ENCODE assay signal across 8 cellular contexts in the genomic region with DNA sequence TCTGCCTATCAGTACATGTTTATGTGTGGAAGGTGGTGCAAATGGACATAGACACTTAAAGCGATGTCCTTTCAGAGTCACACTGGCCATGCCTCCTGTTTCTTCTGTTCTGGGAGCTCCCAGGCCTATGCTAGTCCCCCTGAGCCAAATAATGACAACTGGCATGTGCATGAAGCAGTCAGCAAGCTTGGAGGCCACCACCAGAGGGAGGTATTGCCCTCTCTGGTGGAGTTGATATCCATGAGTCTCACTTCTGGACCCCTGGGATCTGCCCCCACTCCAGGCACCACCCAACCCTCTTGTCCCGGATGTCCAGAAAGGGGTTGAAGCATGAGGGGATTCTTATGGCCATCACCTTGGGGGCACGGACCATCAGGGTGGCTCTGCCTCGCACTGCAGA.
A peak's percentile ranks its signal among the peaks of the same experiment; 100 is the strongest.
DNase-seq lines count a peak whose midpoint lies in the region; FAIRE-seq and TF ChIP-seq lines count a peak whose summit lies in the region.

No MANE protein-coding gene starts in this region.

- no peaks in the 10 kb centered on the region for H4K20me1 ChIP-seq in Karpas-422 (ENCODE audit: insufficient read depth, low read depth, low read length)

- H3K9me2 ChIP-seq in Karpas-422 (replicated peaks; ENCODE audit: insufficient read depth, low read length): no peaks in the 10 kb centered on the region

- H3K9ac ChIP-seq in Karpas-422 (ENCODE audit: low read length): no peak overlapping the region

- no peaks in the 10 kb centered on the region for H3K4me1 ChIP-seq in Karpas-422 (ENCODE audit: low read length)

- intact Hi-C loops in activated naive CD4-positive, alpha-beta T cell treated with anti-CD3 and anti-CD28 coated beads for 36 hours (cut with micrococcal nuclease): loop anchor here (1.0 kb wide), 1 partner anchor 194 kb away; no protein-coding TSS in a partner anchor

- H3K4me2 ChIP-seq in Karpas-422 (ENCODE audit: low read depth, low read length, poor library complexity, severe bottlenecking): no peak overlapping the region

- H3K27me3 ChIP-seq in Karpas-422 (ENCODE audit: low read length): no peaks in the 10 kb centered on the region

- FAIRE-seq in urothelium cell line (lab: Jason Lieb, UNC): no peak

- no peaks in the 10 kb centered on the region for H3K36me3 Mint-ChIP-seq in activated naive CD4-positive, alpha-beta T cell treated with anti-CD3 and anti-CD28 coated beads for 36 hours (ENCODE audit: low read depth)

- peak; percentile 42 for DNase-seq in ELF-1 (ENCODE audit: low read depth, low spot score)
- peak; percentile 75 for DNase-seq in Karpas-422
- peak; percentile 59 for DNase-seq in activated naive CD4-positive, alpha-beta T cell treated with anti-CD3 and anti-CD28 coated beads for 36 hours
- DNase-seq in iPS-NIHi11 (ENCODE audit: low spot score): peak; percentile 50
- DNase-seq in urothelium cell line (ENCODE audit: low spot score): peak; percentile 15
- no peak for DNase-seq in NCI-H128 (lab: John Stamatoyannopoulos, UW; ENCODE audit: unreplicated experiment)
- DNase-seq in SIG-M5 treated with dmso at 0.1 percent for 504 hours (lab: John Stamatoyannopoulos, UW; ENCODE audit: unreplicated experiment): no peak

- no peaks in the 10 kb centered on the region for H3K4me1 Mint-ChIP-seq in activated naive CD4-positive, alpha-beta T cell treated with anti-CD3 and anti-CD28 coated beads for 36 hours (ENCODE audit: low read depth)

- H3K79me2 ChIP-seq in Karpas-422 (ENCODE audit: low read length): no peaks in the 10 kb centered on the region

- H2AFZ ChIP-seq in Karpas-422 (ENCODE audit: low read length): no peak overlapping the region

- CTCF ChIA-PET in activated naive CD4-positive, alpha-beta T cell treated with anti-CD3 and anti-CD28 coated beads for 36 hours (lab: Charles Lee): interaction anchor here (0.9 to 1.1 kb wide), 2 partner anchors 34 to 193 kb away, joined by 3 read pairs; no protein-coding TSS in a partner anchor

- H3K9me3 Mint-ChIP-seq in activated naive CD4-positive, alpha-beta T cell treated with anti-CD3 and anti-CD28 coated beads for 36 hours: no peaks in the 10 kb centered on the region

- no peaks in the 10 kb centered on the region for H3K9me3 ChIP-seq in Karpas-422 (ENCODE audit: low read length)

- H3K27ac Mint-ChIP-seq in activated naive CD4-positive, alpha-beta T cell treated with anti-CD3 and anti-CD28 coated beads for 36 hours: no peak overlapping the region

- H3K36me3 ChIP-seq in Karpas-422 (ENCODE audit: insufficient read depth, low read length): no peaks in the 10 kb centered on the region

- H3K27me3 Mint-ChIP-seq in activated naive CD4-positive, alpha-beta T cell treated with anti-CD3 and anti-CD28 coated beads for 36 hours (ENCODE audit: low read depth): no peaks in the 10 kb centered on the region

- no peak overlapping the region for H3K4me3 Mint-ChIP-seq in activated naive CD4-positive, alpha-beta T cell treated with anti-CD3 and anti-CD28 coated beads for 36 hours

- peak; percentile 73 for TF ChIP-seq CTCF in 22Rv1 (IDR thresholded peaks at IDR 0.05)

- H3K27ac ChIP-seq in 22Rv1 (no peak overlapping the region), Karpas-422 (ENCODE audit: low read length) (no peak overlapping the region)

- H3K4me3 ChIP-seq in Karpas-422 (ENCODE audit: low read length): no peak overlapping the region

Comparison
In these comparisons a context has a peak if more than half of its experiments do, and no peak if none do; other contexts are left out.
1. DNase-seq: peak in ELF-1 (single experiment), Karpas-422 (single experiment), activated naive CD4-positive, alpha-beta T cell treated with anti-CD3 and anti-CD28 coated beads for 36 hours (single experiment), iPS-NIHi11 (single experiment) and urothelium cell line (single experiment); none in NCI-H128 (single experiment) and SIG-M5 treated with dmso at 0.1 percent for 504 hours (single experiment).